Comparison of ENCODE assay signal across 13 cellular contexts in the genomic region with DNA sequence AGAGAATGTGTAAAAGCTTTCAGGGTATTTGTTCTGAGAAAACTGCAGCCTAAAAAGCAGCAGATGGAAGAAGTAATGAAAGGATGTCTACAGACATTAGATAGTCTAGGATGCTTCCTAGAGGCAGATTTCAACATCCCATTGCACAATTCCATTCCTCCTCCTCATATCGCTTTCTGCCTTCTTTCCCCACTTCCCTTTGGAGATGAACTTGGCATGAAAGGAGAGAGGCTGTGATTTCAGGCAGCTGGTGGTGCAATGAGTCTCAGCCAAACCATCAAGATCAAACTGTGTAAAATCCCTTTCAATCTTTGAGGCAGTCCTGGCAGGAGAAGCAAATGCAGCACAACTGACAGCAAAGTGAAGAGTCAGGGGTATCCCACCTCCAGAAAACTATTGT.
A peak's percentile ranks its signal among the peaks of the same experiment; 100 is the strongest.
DNase-seq lines count a peak whose midpoint lies in the region; ATAC-seq, FAIRE-seq and TF ChIP-seq lines count a peak whose summit lies in the region.
"Had no signal": no experiment of that assay in that cellular context is flagged by ENCODE, and none has a peak within 500 bp of the region (broad histone marks: within the 10 kb centered on the region; RNA-seq: fewer than 3 reads in every experiment).

No MANE protein-coding gene starts in this region.

- TF ChIP-seq CTCF in fibroblast of pulmonary artery (IDR thresholded peaks at IDR 0.05; ENCODE audit: low read length, missing control alignments): no peak
- no peak for TF ChIP-seq CTCF in pancreas (IDR thresholded peaks at IDR 0.05)

- intact Hi-C loops in pancreas (cut with DNase I): no loop called here

- H3K9me3 Mint-ChIP-seq in activated T-cell treated with anti-CD3 and anti-CD28 coated beads, Interleukin-2, amount 50 U/mL, for 24 hours: peaks cover 9% of the 10 kb centered on the region

- no peaks in the 10 kb centered on the region for H3K9me3 ChIP-seq in pancreas

- no peaks in the 10 kb centered on the region for H3K27me3 ChIP-seq in pancreas
- H3K27me3 ChIP-seq: spleen had no signal

- H3K4me3 Mint-ChIP-seq in activated T-cell treated with anti-CD3 and anti-CD28 coated beads, Interleukin-2, amount 50 U/mL, for 24 hours: no peak overlapping the region

- no peaks in the 10 kb centered on the region for H3K4me1 Mint-ChIP-seq in activated T-cell treated with anti-CD3 and anti-CD28 coated beads, Interleukin-2, amount 50 U/mL, for 24 hours (ENCODE audit: low read depth)

- no peaks in the 10 kb centered on the region for H3K36me3 Mint-ChIP-seq in activated T-cell treated with anti-CD3 and anti-CD28 coated beads, Interleukin-2, amount 50 U/mL, for 24 hours (ENCODE audit: low read depth)

- no peak overlapping the region for H3K27ac ChIP-seq in pancreas
- H3K27ac ChIP-seq: KMS-11 had no signal

- no peaks in the 10 kb centered on the region for H3K36me3 ChIP-seq in pancreas
- H3K36me3 ChIP-seq: spleen had no signal

- peak; percentile 55 for DNase-seq in EL
- peak; percentile 9 for DNase-seq in SK-MEL-5 (ENCODE audit: low read depth, low spot score)
- peak; percentile 98 for DNase-seq in fibroblast of pulmonary artery (ENCODE audit: low read depth)
- no peak for DNase-seq in pancreas
- no peak for DNase-seq in activated T-cell treated with anti-CD3 and anti-CD28 coated beads, Interleukin-2, amount 50 U/mL, for 24 hours
- no peak for DNase-seq in SIG-M5 treated with dmso at 0.1 percent for 504 hours (lab: John Stamatoyannopoulos, UW; ENCODE audit: unreplicated experiment)
- DNase-seq in foreskin melanocyte: no peak
- DNase-seq: NCI-H526, spleen had no signal

- no peak for FAIRE-seq in pancreas (lab: Jason Lieb, UNC)
- FAIRE-seq: frontal cortex, GM18507 had no signal

- no peak overlapping the region for H3K4me3 ChIP-seq in fibroblast of pulmonary artery (replicated peaks; ENCODE audit: low read depth, low read length)
- H3K4me3 ChIP-seq in pancreas: no peak overlapping the region
- H3K4me3 ChIP-seq: spleen had no signal

- ATAC-seq in pancreas: peak in 3 of 4 donors; percentile 38 to 53 (median 39)
- no peak for ATAC-seq in activated CD4-positive, CD25-positive, alpha-beta regulatory T cell treated with anti-CD3 and anti-CD28 coated beads, Interleukin-2, amount 50 U/mL, for 24 hours

- no peak overlapping the region for H3K27ac Mint-ChIP-seq in activated T-cell treated with anti-CD3 and anti-CD28 coated beads, Interleukin-2, amount 50 U/mL, for 24 hours

- in situ Hi-C loops in SK-MEL-5 (cut with HindIII; ENCODE audit: low pct_unique_long_range_greater_than_20kb, low sequenced_read_pairs): no loop called here

- H3K27me3 Mint-ChIP-seq in activated T-cell treated with anti-CD3 and anti-CD28 coated beads, Interleukin-2, amount 50 U/mL, for 24 hours: no peaks in the 10 kb centered on the region

- no peaks in the 10 kb centered on the region for H3K4me1 ChIP-seq in pancreas
- H3K4me1 ChIP-seq: spleen had no signal

- 71 to 92% methylated on average over 1 of the region's 1 CpG for WGBS in pancreas, 2 donors

Comparison
In these comparisons a context has a peak if more than half of its experiments do, and no peak if none do; other contexts are left out.
1. DNase-seq: peak in EL (single experiment), SK-MEL-5 (single experiment) and fibroblast of pulmonary artery (single experiment); none in pancreas (0 of 6), activated T-cell treated with anti-CD3 and anti-CD28 coated beads, Interleukin-2, amount 50 U/mL, for 24 hours (single experiment), SIG-M5 treated with dmso at 0.1 percent for 504 hours (single experiment) and foreskin melanocyte (single experiment).
2. ATAC-seq: peak in pancreas (3 of 4); none in activated CD4-positive, CD25-positive, alpha-beta regulatory T cell treated with anti-CD3 and anti-CD28 coated beads, Interleukin-2, amount 50 U/mL, for 24 hours (0 of 2).